ENCODE assay signal across 17 cellular contexts in the genomic region with DNA sequence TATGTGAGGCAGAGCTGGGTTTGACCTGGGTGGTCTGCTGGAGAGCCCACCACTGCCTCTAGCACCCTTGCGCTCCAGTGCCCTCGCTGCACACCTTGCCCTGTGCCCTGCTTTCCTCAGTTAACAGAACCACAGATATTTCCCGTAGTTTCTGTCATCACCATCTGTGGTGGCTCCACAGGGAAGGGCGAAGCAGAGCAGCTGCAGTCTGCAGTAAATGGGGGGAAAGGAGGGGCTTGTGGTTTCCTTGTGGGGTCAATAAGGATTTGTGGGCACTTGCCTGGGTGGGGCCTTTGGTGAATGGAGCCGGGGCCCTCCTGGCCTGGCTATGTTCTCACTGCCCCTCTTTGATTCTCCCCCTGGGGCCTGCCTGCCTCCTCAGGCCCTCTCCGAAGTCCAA.
"Had no signal": no experiment of that assay in that cellular context is flagged by ENCODE, and none has a peak within 500 bp of the region (broad histone marks: within the 10 kb centered on the region; RNA-seq: fewer than 3 reads in every experiment).

No MANE protein-coding gene starts in this region.

- H3K36me3 ChIP-seq: cardiac muscle cell, gastroesophageal sphincter, sigmoid colon, tibial nerve had no signal

- H3K27me3 ChIP-seq: cardiac muscle cell, dorsolateral prefrontal cortex had no signal

- H3K79me2 ChIP-seq: parathyroid adenoma had no signal

- H3K27ac ChIP-seq: cardiac muscle cell, dorsolateral prefrontal cortex, gastroesophageal sphincter, parathyroid adenoma, sigmoid colon, tibial nerve had no signal

- DNase-seq: activated CD4-positive, CD25-positive, alpha-beta regulatory T cell treated with anti-CD3 and anti-CD28 coated beads, Interleukin-2, amount 50 U/mL, for 72 hours; activated effector memory CD4-positive, alpha-beta T cell treated with Interleukin-2 at 50 U/mL for 16 hours; activated naive CD4-positive, alpha-beta T cell treated with anti-CD3 and anti-CD28 coated beads, Interleukin-2, amount 50 U/mL, for 16 hours; activated T-cell treated with anti-CD3 and anti-CD28 coated beads, Interleukin-2, amount 50 U/mL, for 1 hour; dorsolateral prefrontal cortex; erythroblast; islet precursor cell; sigmoid colon; stimulated activated CD4-positive, alpha-beta T cell treated with anti-CD3 and anti-CD28 coated beads, Interleukin-12 subunit alpha, Interleukin-12 subunit beta, amount 100 ng/mL, for 4 hours; stimulated activated CD4-positive, alpha-beta T cell treated with anti-CD3 and anti-CD28 coated beads, Interleukin-2, amount 100 ng/mL, for 24 hours; T-helper 9 cell had no signal

- H3K27ac Mint-ChIP-seq: mesothelial cell of epicardium had no signal

- H3K4me3 ChIP-seq: cardiac muscle cell, dorsolateral prefrontal cortex, gastroesophageal sphincter, lung, sigmoid colon, tibial nerve had no signal

- H3K9me3 Mint-ChIP-seq: mesothelial cell of epicardium had no signal

- H3K9me3 ChIP-seq: gastroesophageal sphincter, sigmoid colon had no signal

- H3K9ac ChIP-seq: parathyroid adenoma had no signal

- H3K4me3 Mint-ChIP-seq: mesothelial cell of epicardium had no signal

- H2AFZ ChIP-seq: parathyroid adenoma had no signal

- H3K36me3 Mint-ChIP-seq: mesothelial cell of epicardium had no signal

- ATAC-seq: gastroesophageal sphincter had no signal
